ENCODE assay signal across 13 cellular contexts in genomic region chr1:12587981-12588620, GRCh38. TPM values are rescaled to one million over a fixed set of nuclear protein-coding genes. Genes with fewer than 3 reads are reported as not detected.
DNase-seq lines count a peak whose midpoint lies in the region; ATAC-seq and TF ChIP-seq lines count a peak whose summit lies in the region.
"Had no signal": no experiment of that assay in that cellular context is flagged by ENCODE, and none has a peak within 500 bp of the region (broad histone marks: within the 10 kb centered on the region; RNA-seq: fewer than 3 reads in every experiment).

No MANE protein-coding gene starts in this region.

- no peak overlapping the region for H3K4me3 Mint-ChIP-seq in activated T-cell treated with anti-CD3 and anti-CD28 coated beads, Interleukin-2, amount 50 U/mL, for 4 hours
- H3K4me3 Mint-ChIP-seq in T-cell (no peak overlapping the region), mesothelial cell of epicardium (no peak overlapping the region)
- H3K4me3 Mint-ChIP-seq: activated CD4-positive, alpha-beta memory T cell treated with anti-CD3 and anti-CD28 coated beads for 36 hours; activated naive CD4-positive, alpha-beta T cell treated with anti-CD3 and anti-CD28 coated beads, Interleukin-2, amount 10 ng/mL, durations not matched to agents 7 days and 5 days had no signal

- intact Hi-C loops in left cardiac atrium (cut with DNase I): no loop called here

- peaks cover 10% of the 10 kb centered on the region for H3K36me3 ChIP-seq in thoracic aorta

- H3K27me3 ChIP-seq in thoracic aorta (replicated peaks; ENCODE audit: insufficient read depth): no peaks in the 10 kb centered on the region

- no peaks in the 10 kb centered on the region for H3K27me3 Mint-ChIP-seq in activated T-cell treated with anti-CD3 and anti-CD28 coated beads, Interleukin-2, amount 50 U/mL, for 4 hours (ENCODE audit: low read depth)
- H3K27me3 Mint-ChIP-seq in T-cell (no peaks in the 10 kb centered on the region), mesothelial cell of epicardium (ENCODE audit: low read depth) (no peaks in the 10 kb centered on the region)
- H3K27me3 Mint-ChIP-seq: activated CD4-positive, alpha-beta memory T cell treated with anti-CD3 and anti-CD28 coated beads for 36 hours; activated naive CD4-positive, alpha-beta T cell treated with anti-CD3 and anti-CD28 coated beads, Interleukin-2, amount 10 ng/mL, durations not matched to agents 7 days and 5 days had no signal

- peaks cover 10 to 67% of the 10 kb centered on the region in 2 donors for H3K4me1 ChIP-seq in thoracic aorta (ENCODE audit: control insufficient read depth in 1 of 2, low read depth in 2 of 2)

- H3K4me3 ChIP-seq in fibroblast of mammary gland (ENCODE audit: control insufficient read depth, low read depth, low read length) (no peak overlapping the region), thoracic aorta (no peak overlapping the region)
- H3K4me3 ChIP-seq: mucosa of descending colon had no signal

- CTCF ChIA-PET in T-cell (lab: Charles Lee): interaction anchor here in 1 of 2 donors (0.6 kb wide), 1 partner anchor 30 kb away, joined by 8 read pairs; the partner anchor contains the start of gene DHRS3

- ATAC-seq in activated T-cell treated with anti-CD3 and anti-CD28 coated beads, Interleukin-2, amount 50 U/mL, for 4 hours: peak; percentile 32 to 58
- ATAC-seq in T-cell (replicated peaks in 1 of 4) (peak in 2 of 4 experiments; percentile 18 to 32), thoracic aorta (ENCODE audit: insufficient number of reproducible peaks, low FRiP score, low read depth) (no peak), left cardiac atrium (no peak)
- ATAC-seq: mucosa of descending colon had no signal

- H3K36me3 Mint-ChIP-seq in activated T-cell treated with anti-CD3 and anti-CD28 coated beads, Interleukin-2, amount 50 U/mL, for 4 hours (ENCODE audit: insufficient read depth): peaks cover 12% of the 10 kb centered on the region
- H3K36me3 Mint-ChIP-seq in T-cell: peaks cover 18% of the 10 kb centered on the region
- peaks cover 38% of the 10 kb centered on the region for H3K36me3 Mint-ChIP-seq in mesothelial cell of epicardium

- DNase-seq in activated T-cell treated with anti-CD3 and anti-CD28 coated beads, Interleukin-2, amount 50 U/mL, for 4 hours: no peak
- DNase-seq in activated T-cell treated with anti-CD3 and anti-CD28 coated beads for 4 hours (no peak), T-cell (no peak), fibroblast of mammary gland (ENCODE audit: low read depth) (peak; percentile 45), thoracic aorta (ENCODE audit: low spot score) (no peak), DMS 273 (lab: John Stamatoyannopoulos, UW; ENCODE audit: unreplicated experiment) (no peak), mesothelial cell of epicardium (ENCODE audit: low spot score in 2 of 2, unreplicated experiment in 2 of 2) (no peak), left cardiac atrium (no peak)
- DNase-seq: activated CD4-positive, alpha-beta memory T cell treated with anti-CD3 and anti-CD28 coated beads for 36 hours; activated naive CD4-positive, alpha-beta T cell treated with anti-CD3 and anti-CD28 coated beads, Interleukin-2, amount 10 ng/mL, durations not matched to agents 7 days and 5 days; mucosa of descending colon; NCI-H2081 treated with DMSO at 0.1 percent for 48 hours had no signal

- H3K9me3 Mint-ChIP-seq in activated T-cell treated with anti-CD3 and anti-CD28 coated beads, Interleukin-2, amount 50 U/mL, for 4 hours: no peaks in the 10 kb centered on the region
- no peaks in the 10 kb centered on the region for H3K9me3 Mint-ChIP-seq in T-cell
- H3K9me3 Mint-ChIP-seq in mesothelial cell of epicardium: no peaks in the 10 kb centered on the region
- H3K9me3 Mint-ChIP-seq: activated CD4-positive, alpha-beta memory T cell treated with anti-CD3 and anti-CD28 coated beads for 36 hours; activated naive CD4-positive, alpha-beta T cell treated with anti-CD3 and anti-CD28 coated beads, Interleukin-2, amount 10 ng/mL, durations not matched to agents 7 days and 5 days had no signal

- H3K27ac Mint-ChIP-seq in T-cell (peak overlapping the region; percentile 4 to 37), mesothelial cell of epicardium (no peak overlapping the region)
- H3K27ac Mint-ChIP-seq: activated CD4-positive, alpha-beta memory T cell treated with anti-CD3 and anti-CD28 coated beads for 36 hours; activated naive CD4-positive, alpha-beta T cell treated with anti-CD3 and anti-CD28 coated beads, Interleukin-2, amount 10 ng/mL, durations not matched to agents 7 days and 5 days had no signal

- peaks cover 17% of the 10 kb centered on the region for H3K4me1 Mint-ChIP-seq in activated T-cell treated with anti-CD3 and anti-CD28 coated beads, Interleukin-2, amount 50 U/mL, for 4 hours (ENCODE audit: low read depth)
- peaks cover 24 to 30% (median 28%) of the 10 kb centered on the region in 3 donors for H3K4me1 Mint-ChIP-seq in T-cell
- peaks cover 60% of the 10 kb centered on the region for H3K4me1 Mint-ChIP-seq in mesothelial cell of epicardium

- POLR2A ChIA-PET in T-cell (lab: Charles Lee): interaction anchor here in 1 of 2 donors (0.6 kb wide), 1 partner anchor 72 kb away, joined by 8 read pairs; no protein-coding TSS in a partner anchor

- H3K27ac ChIP-seq in thoracic aorta: peak overlapping the region; percentile 18 to 52

- no peaks in the 10 kb centered on the region for H3K9me3 ChIP-seq in thoracic aorta
- H3K9me3 ChIP-seq: mucosa of descending colon had no signal

- TF ChIP-seq CTCF in fibroblast of mammary gland (conservative IDR thresholded peaks at IDR 0.05; ENCODE audit: control insufficient read depth, insufficient read depth, low read depth, low read length): no peak
- TF ChIP-seq CTCF in thoracic aorta (IDR thresholded peaks at IDR 0.05): no peak
- no peak for TF ChIP-seq CTCF in mesothelial cell of epicardium (IDR thresholded peaks at IDR 0.05; ENCODE audit: unreplicated experiment)

RNA-seq across cellular contexts. Expression of gene DHRS3, which starts 29.9 kb away (rescaled TPM):
- 10 to 100 TPM; 60.4 to 72.6 (median 69.9) TPM for total RNA-seq in activated T-cell treated with anti-CD3 and anti-CD28 coated beads, Interleukin-2, amount 50 U/mL, for 4 hours
- total RNA-seq in T-cell (100 to 1,000 TPM in 1 of 5 donors, 10 to 100 TPM in 4; 56.4 to 107 (median 90.8) TPM), thoracic aorta (100 to 1,000 TPM in 1 of 2 donors, 10 to 100 TPM in 1; 65.9 to 150 TPM), mesothelial cell of epicardium (1,067 to 1,086 TPM (median 1,071 TPM) in 3 replicates), left cardiac atrium (100 to 1,000 TPM in 1 of 2 donors, 10 to 100 TPM in 1; 74.3 to 106 TPM)

RNA-seq across cellular contexts. Expression of gene AADACL4, which starts 55.8 kb away (rescaled TPM):
- not detected for total RNA-seq in activated T-cell treated with anti-CD3 and anti-CD28 coated beads, Interleukin-2, amount 50 U/mL, for 4 hours
- not detected for total RNA-seq in T-cell
- not detected for total RNA-seq in thoracic aorta
- total RNA-seq in mesothelial cell of epicardium: 0.31 to 0.36 TPM (median 0.31 TPM) in 3 replicates
- total RNA-seq in left cardiac atrium: not detected
- total RNA-seq: activated CD4-positive, alpha-beta memory T cell treated with anti-CD3 and anti-CD28 coated beads for 36 hours; mucosa of descending colon; posterior vena cava had no signal

Comparison
In these comparisons a context has a peak if more than half of its experiments do, and no peak if none do; other contexts are left out.
1. ATAC-seq: peak in activated T-cell treated with anti-CD3 and anti-CD28 coated beads, Interleukin-2, amount 50 U/mL, for 4 hours (2 of 2); none in thoracic aorta (single experiment) and left cardiac atrium (0 of 2).